In genomic region chr21:33240404-33240803, GRCh38 we compare ENCODE assay signal across 29 cellular contexts. TPM values are rescaled to one million over a fixed set of nuclear protein-coding genes. Genes with fewer than 3 reads are reported as not detected.
DNase-seq lines count a peak whose midpoint lies in the region; ATAC-seq and TF ChIP-seq lines count a peak whose summit lies in the region.
"Had no signal": no experiment of that assay in that cellular context is flagged by ENCODE, and none has a peak within 500 bp of the region (broad histone marks: within the 10 kb centered on the region; RNA-seq: fewer than 3 reads in every experiment).

No MANE protein-coding gene starts in this region.

- H3K4me1 ChIP-seq in CD4-positive, alpha-beta memory T cell (ENCODE audit: insufficient read depth, low read length) = peaks cover 93% of the 10 kb centered on the region
- H3K4me1 ChIP-seq: tibial artery had no signal

- H3K27ac ChIP-seq in CD4-positive, alpha-beta memory T cell (ENCODE audit: low read depth, low read length) = peak overlapping the region; percentile 7
- H3K27ac ChIP-seq: gastroesophageal sphincter, GM23248, SJSA1, tibial artery, VCaP had no signal

- peaks cover 71 to 92% (median 80%) of the 10 kb centered on the region in 4 donors for H3K4me1 Mint-ChIP-seq in CD4-positive, alpha-beta memory T cell
- peaks cover 69% of the 10 kb centered on the region for H3K4me1 Mint-ChIP-seq in activated T-helper 17 cell treated with anti-CD3 and anti-CD28 coated beads, Interleukin-2, amount 50 U/mL, for 72 hours
- peaks cover 52 to 92% (median 85%) of the 10 kb centered on the region in 4 donors for H3K4me1 Mint-ChIP-seq in naive thymus-derived CD8-positive, alpha-beta T cell

- no peaks in the 10 kb centered on the region for H3K27me3 Mint-ChIP-seq in CD4-positive, alpha-beta memory T cell
- H3K27me3 Mint-ChIP-seq in activated T-helper 17 cell treated with anti-CD3 and anti-CD28 coated beads, Interleukin-2, amount 50 U/mL, for 72 hours = no peaks in the 10 kb centered on the region
- H3K27me3 Mint-ChIP-seq in naive thymus-derived CD8-positive, alpha-beta T cell = no peaks in the 10 kb centered on the region
- H3K27me3 Mint-ChIP-seq: activated CD4-positive, alpha-beta T cell treated with anti-CD3 and anti-CD28 coated beads, Interleukin-2, amount 10 ng/mL, durations not matched to agents 7 days and 5 days; dendritic cell treated with granulocyte-macrophage colony-stimulating factor and Interleukin-4, amounts not matched to agents 40 ng/mL and 50 ng/mL, for 4 days had no signal

- H3K4me3 ChIP-seq in CD4-positive, alpha-beta memory T cell (ENCODE audit: low read length in 2 of 2) = no peak overlapping the region
- peak overlapping the region; percentile 33 for H3K4me3 ChIP-seq in GM12865 (ENCODE audit: low read depth, low read length)
- H3K4me3 ChIP-seq: gastroesophageal sphincter, GM23248, K562, SJSA1, spleen, tibial artery had no signal

- peaks cover 26 to 45% of the 10 kb centered on the region in 2 donors for H3K36me3 Mint-ChIP-seq in CD4-positive, alpha-beta memory T cell
- peaks cover 54% of the 10 kb centered on the region for H3K36me3 Mint-ChIP-seq in activated T-helper 17 cell treated with anti-CD3 and anti-CD28 coated beads, Interleukin-2, amount 50 U/mL, for 72 hours (ENCODE audit: low read depth)
- H3K36me3 Mint-ChIP-seq in naive thymus-derived CD8-positive, alpha-beta T cell = peaks cover 6 to 44% (median 21%) of the 10 kb centered on the region in 3 donors

- no peak for ATAC-seq in activated T-helper 17 cell treated with anti-CD3 and anti-CD28 coated beads, Interleukin-2, amount 50 U/mL, for 72 hours (replicated peaks)
- no peak for ATAC-seq in naive thymus-derived CD8-positive, alpha-beta T cell
- ATAC-seq: gastroesophageal sphincter, K562, right cardiac atrium had no signal

- H3K9me3 Mint-ChIP-seq in CD4-positive, alpha-beta memory T cell = no peaks in the 10 kb centered on the region
- no peaks in the 10 kb centered on the region for H3K9me3 Mint-ChIP-seq in activated T-helper 17 cell treated with anti-CD3 and anti-CD28 coated beads, Interleukin-2, amount 50 U/mL, for 72 hours
- no peaks in the 10 kb centered on the region for H3K9me3 Mint-ChIP-seq in naive thymus-derived CD8-positive, alpha-beta T cell
- H3K9me3 Mint-ChIP-seq: dendritic cell treated with granulocyte-macrophage colony-stimulating factor and Interleukin-4, amounts not matched to agents 40 ng/mL and 50 ng/mL, for 4 days; T-helper 1 cell treated with Interleukin-12 subunit alpha and Interleukin-12 subunit beta and Interleukin-4 antibody, amounts not matched to agents 30 μg/mL and 1 μg/mL, for 36 hours had no signal

- CTCF ChIA-PET in CD4-positive, alpha-beta memory T cell (lab: Charles Lee; ENCODE audit: partially characterized antibody) = interaction anchor here (1.6 to 4.6 kb wide), 3 partner anchors 9 to 121 kb away, joined by 5 to 25 read pairs (median 17); no protein-coding TSS in a partner anchor

- no peaks in the 10 kb centered on the region for H3K27me3 ChIP-seq in CD4-positive, alpha-beta memory T cell (ENCODE audit: insufficient read depth, low read length)
- H3K27me3 ChIP-seq: gastroesophageal sphincter, SJSA1, spleen, tibial artery had no signal

- peak overlapping the region in 4 of 8 donors; percentile 14 to 74 (median 62) for H3K4me3 Mint-ChIP-seq in CD4-positive, alpha-beta memory T cell
- H3K4me3 Mint-ChIP-seq in activated T-helper 17 cell treated with anti-CD3 and anti-CD28 coated beads, Interleukin-2, amount 50 U/mL, for 72 hours = peak overlapping the region; percentile 78
- peak overlapping the region in 6 of 10 donors; percentile 12 to 78 (median 54) for H3K4me3 Mint-ChIP-seq in naive thymus-derived CD8-positive, alpha-beta T cell
- H3K4me3 Mint-ChIP-seq: activated CD4-positive, alpha-beta T cell treated with anti-CD3 and anti-CD28 coated beads, Interleukin-2, amount 10 ng/mL, durations not matched to agents 7 days and 5 days; dendritic cell treated with granulocyte-macrophage colony-stimulating factor and Interleukin-4, amounts not matched to agents 40 ng/mL and 50 ng/mL, for 4 days; T-helper 1 cell treated with Interleukin-12 subunit alpha and Interleukin-12 subunit beta and Interleukin-4 antibody, amounts not matched to agents 30 μg/mL and 1 μg/mL, for 36 hours had no signal

- H3K36me3 ChIP-seq in CD4-positive, alpha-beta memory T cell (ENCODE audit: insufficient read depth, low read length) = peaks cover 7% of the 10 kb centered on the region

- DNase-seq in CD4-positive, alpha-beta memory T cell = no peak
- no peak for DNase-seq in GM12865 (ENCODE audit: low read depth)
- no peak for DNase-seq in naive thymus-derived CD8-positive, alpha-beta T cell
- DNase-seq in T-helper 1 cell = no peak
- no peak for DNase-seq in UCSD-AML1 (lab: John Stamatoyannopoulos, UW; ENCODE audit: unreplicated experiment)
- DNase-seq in NOMO-1 (lab: John Stamatoyannopoulos, UW; ENCODE audit: unreplicated experiment in 2 of 2) = no peak
- DNase-seq: activated CD4-positive, alpha-beta T cell treated with anti-CD3 and anti-CD28 coated beads, Interleukin-2, amount 10 ng/mL, durations not matched to agents 7 days and 5 days; activated CD8-positive, alpha-beta memory T cell treated with anti-CD3 and anti-CD28 coated beads, Interleukin-2, amount 50 U/mL, for 4 hours; activated naive CD4-positive, alpha-beta T cell; aorta; DMS53; GDM1; GM23248; islet precursor cell; NCI-H146; NCI-H2171; NCI-H524 treated with DMSO at 0.1 percent for 48 hours; right cardiac atrium; spleen; stimulated activated CD4-positive, alpha-beta T cell treated with anti-CD3 and anti-CD28 coated beads, Interleukin-2, amount 100 ng/mL, for 48 hours; stimulated activated naive CD4-positive, alpha-beta T cell treated with Interleukin-2 at 50 U/mL for 16 hours; tibial artery had no signal

- peak overlapping the region in 5 of 7 donors; percentile 46 to 92 (median 88) for H3K27ac Mint-ChIP-seq in CD4-positive, alpha-beta memory T cell
- H3K27ac Mint-ChIP-seq in activated T-helper 17 cell treated with anti-CD3 and anti-CD28 coated beads, Interleukin-2, amount 50 U/mL, for 72 hours = peak overlapping the region; percentile 55
- peak overlapping the region; percentile 23 to 92 (median 76) for H3K27ac Mint-ChIP-seq in naive thymus-derived CD8-positive, alpha-beta T cell
- H3K27ac Mint-ChIP-seq: activated CD4-positive, alpha-beta T cell treated with anti-CD3 and anti-CD28 coated beads, Interleukin-2, amount 10 ng/mL, durations not matched to agents 7 days and 5 days; dendritic cell treated with granulocyte-macrophage colony-stimulating factor and Interleukin-4, amounts not matched to agents 40 ng/mL and 50 ng/mL, for 4 days had no signal

- intact Hi-C loops in CD4-positive, alpha-beta memory T cell (cut with micrococcal nuclease) = no loop called here

- no peaks in the 10 kb centered on the region for H3K9me3 ChIP-seq in CD4-positive, alpha-beta memory T cell (ENCODE audit: control insufficient read depth in 1 of 2, low read length in 2 of 2)
- H3K9me3 ChIP-seq: gastroesophageal sphincter, SJSA1, spleen, tibial artery had no signal

- no peak for TF ChIP-seq CTCF in GM12865 (IDR thresholded peaks at IDR 0.05; ENCODE audit: insufficient read depth, low read depth, low read length, missing control alignments)

- POLR2A ChIA-PET in CD4-positive, alpha-beta memory T cell (lab: Charles Lee; ENCODE audit: partially characterized antibody) = interaction anchor here (1.0 to 4.2 kb wide), 4 partner anchors 7 to 121 kb away, joined by 4 to 19 read pairs (median 8); partner anchors contain the start of genes IFNAR1 and IFNAR2
- POLR2A ChIA-PET in naive thymus-derived CD8-positive, alpha-beta T cell (lab: Charles Lee) = interaction anchor here (0.7 to 1.5 kb wide), 2 partner anchors 11 to 15 kb away, joined by 4 to 6 read pairs; no protein-coding TSS in a partner anchor

RNA-seq across cellular contexts. Expression of gene IFNAR2, which starts 10.7 kb away (rescaled TPM):
- 10 to 100 TPM; 76.5 to 77.7 TPM for total RNA-seq in CD4-positive, alpha-beta memory T cell
- 10 to 100 TPM; 78.0 to 81.1 TPM for polyA plus RNA-seq in CD4-positive, alpha-beta memory T cell
- total RNA-seq in activated T-helper 17 cell treated with anti-CD3 and anti-CD28 coated beads, Interleukin-2, amount 50 U/mL, for 72 hours = 10 to 100 TPM; 34.6 to 35.4 TPM
- total RNA-seq in naive thymus-derived CD8-positive, alpha-beta T cell = 10 to 100 TPM; 59.7 to 66.4 TPM
- 10 to 100 TPM; 53.9 to 72.9 (median 63.3) TPM for polyA plus RNA-seq in naive thymus-derived CD8-positive, alpha-beta T cell

RNA-seq across cellular contexts. Expression of gene IL10RB, which starts 25.8 kb away (rescaled TPM):
- total RNA-seq in CD4-positive, alpha-beta memory T cell = 10 to 100 TPM; 30.6 to 36.4 TPM
- 10 to 100 TPM; 53.3 to 61.8 TPM for polyA plus RNA-seq in CD4-positive, alpha-beta memory T cell
- total RNA-seq in activated T-helper 17 cell treated with anti-CD3 and anti-CD28 coated beads, Interleukin-2, amount 50 U/mL, for 72 hours = 10 to 100 TPM; 30.1 to 46.7 TPM
- 10 to 100 TPM; 29.4 to 33.2 TPM for total RNA-seq in naive thymus-derived CD8-positive, alpha-beta T cell
- 10 to 100 TPM; 44.6 to 50.6 (median 50.5) TPM for polyA plus RNA-seq in naive thymus-derived CD8-positive, alpha-beta T cell
